In the genomic region with DNA sequence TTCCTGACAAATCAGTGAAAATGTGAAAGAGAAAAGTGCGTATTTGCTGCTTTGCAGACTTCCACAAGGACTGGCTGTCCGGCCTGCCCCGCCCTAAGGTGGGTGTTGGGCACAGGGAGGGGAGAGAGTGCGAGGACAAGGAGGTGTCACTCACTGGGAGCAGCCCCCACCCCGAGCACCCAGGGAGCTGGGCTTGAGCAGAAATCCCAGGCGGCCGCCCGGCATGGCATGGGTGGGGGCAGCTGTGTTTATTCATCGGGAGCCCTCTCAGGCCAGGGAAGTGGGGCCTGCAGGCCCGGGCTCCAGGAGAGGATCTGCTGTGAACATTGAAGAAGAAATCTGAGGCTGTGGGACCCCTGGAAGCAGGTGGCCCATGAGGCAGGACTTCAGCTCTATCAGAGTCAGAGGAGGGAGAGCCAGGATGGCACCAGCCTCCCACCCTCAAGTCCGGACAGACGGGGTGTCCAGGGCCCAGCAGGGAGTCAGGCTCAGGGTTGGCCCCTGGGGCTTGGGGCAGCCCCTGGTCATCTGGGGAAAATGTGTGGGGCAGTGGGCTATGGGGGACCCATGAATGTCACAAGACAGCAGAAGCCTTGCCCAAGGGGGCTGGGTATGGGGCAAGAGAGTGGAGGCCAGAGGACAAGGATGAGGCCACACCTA, we compare ENCODE assay signal across 13 cellular contexts.
"Had no signal": no experiment of that assay in that cellular context is flagged by ENCODE, and none has a peak within 500 bp of the region (broad histone marks: within the 10 kb centered on the region; RNA-seq: fewer than 3 reads in every experiment).

No MANE protein-coding gene starts in this region.

- H3K4me3 ChIP-seq: gastrocnemius medialis, heart left ventricle, skin epidermis, vagina had no signal

- H3K27ac Mint-ChIP-seq: activated CD8-positive, alpha-beta T cell treated with anti-CD3 and anti-CD28 coated beads, Interleukin-2, amount 10 ng/mL, durations not matched to agents 7 days and 5 days had no signal

- ATAC-seq: activated CD8-positive, alpha-beta T cell treated with anti-CD3 and anti-CD28 coated beads, Interleukin-2, amount 10 ng/mL, durations not matched to agents 7 days and 5 days; gastrocnemius medialis; heart left ventricle; left colon had no signal

- H3K4me1 ChIP-seq: gastrocnemius medialis, heart left ventricle, vagina had no signal

- H3K4me3 Mint-ChIP-seq: activated CD8-positive, alpha-beta T cell treated with anti-CD3 and anti-CD28 coated beads, Interleukin-2, amount 10 ng/mL, durations not matched to agents 7 days and 5 days had no signal

- DNase-seq: activated CD4-positive, alpha-beta T cell treated with anti-CD3 and anti-CD28 coated beads for 4 hours; activated CD8-positive, alpha-beta T cell treated with anti-CD3 and anti-CD28 coated beads, Interleukin-2, amount 10 ng/mL, durations not matched to agents 7 days and 5 days; activated naive CD4-positive, alpha-beta T cell treated with Interleukin-2 at 50 U/mL for 16 hours; activated T-cell treated with anti-CD3 and anti-CD28 coated beads for 4 hours; gastrocnemius medialis; retina; stimulated activated CD4-positive, alpha-beta T cell treated with anti-CD3 and anti-CD28 coated beads, Interleukin-4, amount 100 ng/mL, for 24 hours; T-helper 2 cell had no signal

- H3K27me3 ChIP-seq: gastrocnemius medialis, neutrophil, vagina had no signal

- H3K27ac ChIP-seq: gastrocnemius medialis, heart left ventricle, neutrophil, skin epidermis, vagina had no signal

- H3K36me3 ChIP-seq: gastrocnemius medialis, heart left ventricle, neutrophil, vagina had no signal

- H3K9me3 ChIP-seq: gastrocnemius medialis, neutrophil, vagina had no signal
